Comparison of ENCODE assay signal across 32 cellular contexts in genomic region chr2:137676348-137676747, GRCh38.
"Had no signal": no experiment of that assay in that cellular context is flagged by ENCODE, and none has a peak within 500 bp of the region (broad histone marks: within the 10 kb centered on the region; RNA-seq: fewer than 3 reads in every experiment).

No MANE protein-coding gene starts in this region.

- H3K27me3 ChIP-seq: adrenal gland, body of pancreas, esophagus squamous epithelium, gastroesophageal sphincter, heart right ventricle, hepatocyte had no signal

- H3K79me2 ChIP-seq: hepatocyte had no signal

- H3K4me3 ChIP-seq: adrenal gland, body of pancreas, esophagus squamous epithelium, gastroesophageal sphincter, heart right ventricle, hepatocyte had no signal

- H3K4me1 ChIP-seq: adrenal gland, body of pancreas, heart right ventricle had no signal

- H3K36me3 ChIP-seq: adrenal gland, esophagus squamous epithelium, gastroesophageal sphincter, heart right ventricle had no signal

- H3K4me1 Mint-ChIP-seq: activated naive CD4-positive, alpha-beta T cell treated with anti-CD3 and anti-CD28 coated beads, Interleukin-2, amount 50 U/mL, for 24 hours; activated naive CD8-positive, alpha-beta T cell treated with anti-CD3 and anti-CD28 coated beads for 36 hours; activated naive CD8-positive, alpha-beta T cell treated with anti-CD3 and anti-CD28 coated beads, Interleukin-2, amount 50 U/mL, for 24 hours; T-helper 17 cell had no signal

- H3K9me3 ChIP-seq: adrenal gland, body of pancreas, esophagus squamous epithelium, gastroesophageal sphincter, heart right ventricle had no signal

- ATAC-seq: activated CD8-positive, alpha-beta T cell treated with anti-CD3 and anti-CD28 coated beads for 36 hours; activated naive CD8-positive, alpha-beta T cell treated with anti-CD3 and anti-CD28 coated beads, Interleukin-2, amount 50 U/mL, for 24 hours; activated T-cell treated with anti-CD3 and anti-CD28 coated beads, Interleukin-2, amount 50 U/mL, for 4 hours; body of pancreas; effector memory CD8-positive, alpha-beta T cell; gastroesophageal sphincter; heart right ventricle; T-helper 17 cell had no signal

- H3K4me3 Mint-ChIP-seq: activated CD8-positive, alpha-beta T cell treated with anti-CD3 and anti-CD28 coated beads for 36 hours; activated naive CD4-positive, alpha-beta T cell treated with anti-CD3 and anti-CD28 coated beads for 36 hours; activated naive CD4-positive, alpha-beta T cell treated with anti-CD3 and anti-CD28 coated beads, Interleukin-2, amount 50 U/mL, for 24 hours; activated naive CD8-positive, alpha-beta T cell treated with anti-CD3 and anti-CD28 coated beads for 36 hours; activated naive CD8-positive, alpha-beta T cell treated with anti-CD3 and anti-CD28 coated beads, Interleukin-2, amount 50 U/mL, for 24 hours; activated T-cell treated with anti-CD3 and anti-CD28 coated beads, Interleukin-2, amount 50 U/mL, for 4 hours; effector memory CD8-positive, alpha-beta T cell; T-helper 17 cell; T-helper 2 cell treated with Interferon-gamma antibody and Interleukin-4, amounts not matched to agents 5 μg/mL and 100 μg/mL, for 36 hours had no signal

- H3K36me3 Mint-ChIP-seq: activated naive CD8-positive, alpha-beta T cell treated with anti-CD3 and anti-CD28 coated beads for 36 hours had no signal

- DNase-seq: activated CD4-positive, alpha-beta T cell treated with anti-CD3 and anti-CD28 coated beads for 1 hour; activated CD4-positive, alpha-beta T cell treated with anti-CD3 and anti-CD28 coated beads for 48 hours; activated CD4-positive, alpha-beta T cell treated with anti-CD3 and anti-CD28 coated beads, Interleukin-2, amount 50 U/mL, for 1 hour; activated CD4-positive, alpha-beta T cell treated with anti-CD3 and anti-CD28 coated beads, Interleukin-2, amount 50 U/mL, for 48 hours; activated CD4-positive, CD25-positive, alpha-beta regulatory T cell; activated CD8-positive, alpha-beta memory T cell treated with anti-CD3 and anti-CD28 coated beads for 24 hours; activated CD8-positive, alpha-beta T cell treated with anti-CD3 and anti-CD28 coated beads for 36 hours; activated effector memory CD4-positive, alpha-beta T cell treated with anti-CD3 and anti-CD28 coated beads, Interleukin-2, amount 50 U/mL, for 16 hours; activated naive CD4-positive, alpha-beta T cell treated with anti-CD3 and anti-CD28 coated beads for 36 hours; activated naive CD8-positive, alpha-beta T cell treated with anti-CD3 and anti-CD28 coated beads for 36 hours; activated naive CD8-positive, alpha-beta T cell treated with anti-CD3 and anti-CD28 coated beads, Interleukin-2, amount 50 U/mL, for 24 hours; activated T-cell treated with anti-CD3 and anti-CD28 coated beads, Interleukin-2, amount 50 U/mL, for 4 hours; adrenal gland; amygdala; aorta; body of pancreas; caudate nucleus; cortex of kidney; dermis blood vessel endothelial cell; effector CD4-positive, alpha-beta T cell; effector memory CD8-positive, alpha-beta T cell; esophagus squamous epithelium; foreskin melanocyte; heart right ventricle; T-helper 17 cell; T1000 had no signal

- H3K27me3 Mint-ChIP-seq: activated CD8-positive, alpha-beta T cell treated with anti-CD3 and anti-CD28 coated beads for 36 hours; activated naive CD4-positive, alpha-beta T cell treated with anti-CD3 and anti-CD28 coated beads, Interleukin-2, amount 50 U/mL, for 24 hours; activated naive CD8-positive, alpha-beta T cell treated with anti-CD3 and anti-CD28 coated beads for 36 hours; activated naive CD8-positive, alpha-beta T cell treated with anti-CD3 and anti-CD28 coated beads, Interleukin-2, amount 50 U/mL, for 24 hours; effector memory CD8-positive, alpha-beta T cell; T-helper 17 cell had no signal

- H3K4me2 ChIP-seq: hepatocyte had no signal

- H3K27ac Mint-ChIP-seq: activated CD8-positive, alpha-beta T cell treated with anti-CD3 and anti-CD28 coated beads for 36 hours; activated naive CD4-positive, alpha-beta T cell treated with anti-CD3 and anti-CD28 coated beads for 36 hours; activated naive CD4-positive, alpha-beta T cell treated with anti-CD3 and anti-CD28 coated beads, Interleukin-2, amount 50 U/mL, for 24 hours; activated naive CD8-positive, alpha-beta T cell treated with anti-CD3 and anti-CD28 coated beads for 36 hours; activated naive CD8-positive, alpha-beta T cell treated with anti-CD3 and anti-CD28 coated beads, Interleukin-2, amount 50 U/mL, for 24 hours; activated T-helper 2 cell treated with anti-CD3 and anti-CD28 coated beads, Interferon-gamma antibody, Interleukin-2, Interleukin-4, amounts not matched to agents 10 μg/mL and 5 μg/mL and 100 μg/mL, durations not matched to agents 14 hours and 24 hours and 36 hours; effector memory CD8-positive, alpha-beta T cell; T-helper 17 cell; T-helper 2 cell treated with Interferon-gamma antibody and Interleukin-4, amounts not matched to agents 5 μg/mL and 100 μg/mL, for 36 hours had no signal

- H3K27ac ChIP-seq: adrenal gland, body of pancreas, epithelial cell of prostate, gastroesophageal sphincter, heart right ventricle, hepatocyte had no signal

- H2AFZ ChIP-seq: hepatocyte had no signal

- H3K9me3 Mint-ChIP-seq: activated CD8-positive, alpha-beta T cell treated with anti-CD3 and anti-CD28 coated beads for 36 hours; activated naive CD4-positive, alpha-beta T cell treated with anti-CD3 and anti-CD28 coated beads, Interleukin-2, amount 50 U/mL, for 24 hours; activated naive CD8-positive, alpha-beta T cell treated with anti-CD3 and anti-CD28 coated beads for 36 hours; activated naive CD8-positive, alpha-beta T cell treated with anti-CD3 and anti-CD28 coated beads, Interleukin-2, amount 50 U/mL, for 24 hours; activated T-cell treated with anti-CD3 and anti-CD28 coated beads, Interleukin-2, amount 50 U/mL, for 4 hours; activated T-helper 2 cell treated with anti-CD3 and anti-CD28 coated beads, Interferon-gamma antibody, Interleukin-2, Interleukin-4, amounts not matched to agents 10 μg/mL and 5 μg/mL and 100 μg/mL, durations not matched to agents 14 hours and 24 hours and 36 hours; T-helper 2 cell treated with Interferon-gamma antibody and Interleukin-4, amounts not matched to agents 5 μg/mL and 100 μg/mL, for 36 hours had no signal
